ENCODE assay signal across 8 cellular contexts in genomic region chr20:38645980-38646858, GRCh38. TPM values are rescaled to one million over a fixed set of nuclear protein-coding genes. Genes with fewer than 3 reads are reported as not detected.
A peak's percentile ranks its signal among the peaks of the same experiment; 100 is the strongest.
DNase-seq lines count a peak whose midpoint lies in the region; ATAC-seq and TF ChIP-seq lines count a peak whose summit lies in the region.

No MANE protein-coding gene starts in this region.

- ATAC-seq in GM19035 (IDR thresholded peaks at IDR 0.05; ENCODE audit: unreplicated experiment) (peak; percentile 71), HG03558 (IDR thresholded peaks at IDR 0.05; ENCODE audit: extremely low read depth, unreplicated experiment) (peak; percentile 63), lung (ENCODE audit: insufficient read depth, low FRiP score) (peak; percentile 85)

- H3K4me1 ChIP-seq in lung (ENCODE audit: control insufficient read depth in 2 of 2, insufficient read depth in 2 of 2, low read length in 2 of 2): peaks cover 0 to 4% of the 10 kb centered on the region in 2 donors

- WGBS in lung, 2 donors: 5 to 6% methylated on average over 48 to 50 of the region's 50 CpGs

- no peaks in the 10 kb centered on the region for H3K9me3 ChIP-seq in lung (ENCODE audit: control insufficient read depth in 2 of 2, insufficient read depth in 1 of 2, low read length in 1 of 2)

- H3K36me3 ChIP-seq in lung (ENCODE audit: control insufficient read depth in 2 of 2, insufficient read depth in 2 of 2, low read length in 2 of 2): no peaks in the 10 kb centered on the region

- DNase-seq in AG09319 (ENCODE audit: extremely low read depth, low read depth) (peak; percentile 12), NCI-H748 (lab: John Stamatoyannopoulos, UW; ENCODE audit: unreplicated experiment) (peak; percentile 75), dermis microvascular lymphatic vessel endothelial cell (ENCODE audit: low read depth in 2 of 2) (peak; percentile 16 to 73), lung (ENCODE audit: low spot score) (peak; percentile 77)
- peak; percentile 83 to 92 for DNase-seq in activated CD4-positive, alpha-beta T cell treated with anti-CD3 and anti-CD28 coated beads, Interleukin-2, amount 50 U/mL, for 24 hours (ENCODE audit: low read depth in 1 of 2, low spot score in 1 of 2)
- DNase-seq in stimulated activated CD8-positive, alpha-beta memory T cell treated with anti-CD3 and anti-CD28 coated beads, Interleukin-12 subunit alpha, Interleukin-12 subunit beta, amount 100 ng/mL, for 24 hours (ENCODE audit: extremely low read depth): peak; percentile 70

- no peak overlapping the region for H3K4me3 ChIP-seq in lung

- H3K27me3 ChIP-seq in lung (ENCODE audit: control insufficient read depth, insufficient read depth): peaks cover 5% of the 10 kb centered on the region

- TF ChIP-seq CTCF in AG09319 (IDR thresholded peaks at IDR 0.05; ENCODE audit: low read depth, low read length) (peak; percentile 91), lung (IDR thresholded peaks at IDR 0.05; ENCODE audit: control extremely low read depth, extremely low read depth) (peak; percentile 97)

- no peak overlapping the region for H3K27ac ChIP-seq in lung (ENCODE audit: low read depth in 1 of 2, low read length in 1 of 2)

RNA-seq across cellular contexts. Expression of gene ARHGAP40, which starts 44.6 kb away (rescaled TPM):
- not detected in 2 replicates for total RNA-seq in dermis microvascular lymphatic vessel endothelial cell
- 1 to 10 TPM in 1 of 2 donors, under 1 TPM in 1; 0.86 to 5.0 TPM for total RNA-seq in lung
- polyA plus RNA-seq in lung: 1 to 10 TPM in 1 of 2 donors, under 1 TPM in 1; 0.57 to 1.4 TPM

Comparison
In these comparisons a context has a peak if more than half of its experiments do, and no peak if none do; other contexts are left out.
1. DNase-seq: peak in every context shown above with its lines; median percentile 88 in activated CD4-positive, alpha-beta T cell treated with anti-CD3 and anti-CD28 coated beads, Interleukin-2, amount 50 U/mL, for 24 hours; 77 in lung; 75 in NCI-H748; 70 in stimulated activated CD8-positive, alpha-beta memory T cell treated with anti-CD3 and anti-CD28 coated beads, Interleukin-12 subunit alpha, Interleukin-12 subunit beta, amount 100 ng/mL, for 24 hours; 44 in dermis microvascular lymphatic vessel endothelial cell; 12 in AG09319.